37 cellular contexts compared by ENCODE assay signal in genomic region chr19:18982669-18983068, GRCh38. TPM values are rescaled to one million over a fixed set of nuclear protein-coding genes. Genes with fewer than 3 reads are reported as not detected.
A peak's percentile ranks its signal among the peaks of the same experiment; 100 is the strongest.
DNase-seq lines count a peak whose midpoint lies in the region; ATAC-seq, FAIRE-seq and TF ChIP-seq lines count a peak whose summit lies in the region.
"Had no signal": no experiment of that assay in that cellular context is flagged by ENCODE, and none has a peak within 500 bp of the region (broad histone marks: within the 10 kb centered on the region; RNA-seq: fewer than 3 reads in every experiment).

No MANE protein-coding gene starts in this region.

- H3K79me2 ChIP-seq in HepG2 (ENCODE audit: insufficient read depth, low read length): no peaks in the 10 kb centered on the region

- H2BK120ac ChIP-seq in IMR-90 (ENCODE audit: low read depth, low read length): no peak overlapping the region

- no peak for TF ChIP-seq CTCF in HepG2 (CRISPR knock-in tag; IDR thresholded peaks at IDR 0.05)
- TF ChIP-seq CTCF in right lobe of liver (IDR thresholded peaks at IDR 0.05): no peak
- no peak for TF ChIP-seq CTCF in IMR-90 (conservative IDR thresholded peaks at IDR 0.05; ENCODE audit: low read depth, low read length)
- no peak for TF ChIP-seq CTCF in osteocyte (IDR thresholded peaks at IDR 0.05)

- no peak overlapping the region for H2BK15ac ChIP-seq in IMR-90 (ENCODE audit: low read depth, low read length)

- H3K9me3 Mint-ChIP-seq in osteocyte (ENCODE audit: unreplicated experiment): no peaks in the 10 kb centered on the region
- H3K9me3 Mint-ChIP-seq: CD4-positive, alpha-beta memory T cell; CD4-positive, alpha-beta T cell; CD4-positive, CD25-positive, alpha-beta regulatory T cell; CD8-positive, alpha-beta memory T cell; CD8-positive, alpha-beta T cell had no signal

- no peak overlapping the region for H3K27ac Mint-ChIP-seq in osteocyte (ENCODE audit: unreplicated experiment)
- H3K27ac Mint-ChIP-seq: B cell; CD14-positive monocyte; CD4-positive, alpha-beta memory T cell; CD4-positive, alpha-beta T cell; CD8-positive, alpha-beta T cell had no signal

- H3K14ac ChIP-seq in IMR-90 (replicated peaks; ENCODE audit: low read depth, low read length): no peak overlapping the region

- H3K4ac ChIP-seq in IMR-90 (ENCODE audit: low read depth, low read length): no peak overlapping the region

- peak overlapping the region; percentile 50 for H2AK9ac ChIP-seq in IMR-90 (replicated peaks; ENCODE audit: low read depth, low read length, poor library complexity)

- H4K91ac ChIP-seq in IMR-90 (ENCODE audit: insufficient read depth, low read depth, low read length): no peak overlapping the region

- peaks cover 8% of the 10 kb centered on the region for H3K27me3 Mint-ChIP-seq in osteocyte (ENCODE audit: unreplicated experiment)

- H4K20me1 ChIP-seq in HepG2 (ENCODE audit: insufficient read depth, low read length): no peaks in the 10 kb centered on the region
- H4K20me1 ChIP-seq in IMR-90 (ENCODE audit: insufficient read depth, low read length): peaks cover 3% of the 10 kb centered on the region; the same call in 1 of the 2 replicates
- H4K20me1 ChIP-seq: BLaER1; BLaER1 treated with 17β-estradiol and CSF1 and Interleukin-3, amounts not matched to agents 10 nM and 100 nM had no signal

- H3K4me2 ChIP-seq in HepG2 (ENCODE audit: low read depth, low read length): no peak overlapping the region
- no peak overlapping the region for H3K4me2 ChIP-seq in IMR-90 (ENCODE audit: low read depth, low read length)
- H3K4me2 ChIP-seq: A549, BLaER1 had no signal

- dilution Hi-C loops in IMR-90 (cut with HindIII; ENCODE audit: low sequenced_read_pairs, unreplicated experiment): no loop called here

- H3K4me3 ChIP-seq in HepG2 (replicated peaks in 1 of 3; ENCODE audit: insufficient read depth in 1 of 3, low read depth in 2 of 3, low read length in 3 of 3) (no peak overlapping the region), right lobe of liver (no peak overlapping the region), IMR-90 (ENCODE audit: insufficient read depth, low read depth, low read length) (no peak overlapping the region)
- H3K4me3 ChIP-seq: A549; BLaER1; BLaER1 treated with 17β-estradiol and CSF1 and Interleukin-3, amounts not matched to agents 10 nM and 100 nM had no signal

- no peak overlapping the region for H3K56ac ChIP-seq in IMR-90 (ENCODE audit: extremely low read depth, insufficient read depth, low read length)

- H3K36me3 ChIP-seq in HepG2 (replicated peaks in 1 of 2; ENCODE audit: control insufficient read depth in 1 of 2, insufficient read depth in 2 of 2, low read length in 2 of 2): no peaks in the 10 kb centered on the region
- H3K36me3 ChIP-seq in right lobe of liver: no peaks in the 10 kb centered on the region
- H3K36me3 ChIP-seq in IMR-90 (ENCODE audit: control insufficient read depth, insufficient read depth, low read length): no peaks in the 10 kb centered on the region
- H3K36me3 ChIP-seq: BE2C; BLaER1; BLaER1 treated with 17β-estradiol and CSF1 and Interleukin-3, amounts not matched to agents 10 nM and 100 nM had no signal

- H3K4me1 Mint-ChIP-seq in osteocyte (ENCODE audit: unreplicated experiment): no peaks in the 10 kb centered on the region
- H3K4me1 Mint-ChIP-seq: CD4-positive, CD25-positive, alpha-beta regulatory T cell; CD8-positive, alpha-beta memory T cell had no signal

- no peak overlapping the region for H2AK5ac ChIP-seq in IMR-90 (ENCODE audit: low read depth, low read length)

- in situ Hi-C loops in HepG2 (cut with HindIII; ENCODE audit: extremely low pct_ligation_motif_present, low pct_unique_long_range_greater_than_20kb): loop anchor here (10.0 kb wide), 2 partner anchors 58 to 88 kb away; partner anchors contain the start of gene CERS1
- in situ Hi-C loops in IMR-90 (cut with MboI; ENCODE audit: low sequenced_read_pairs): no loop called here
- in situ Hi-C loops in SK-MEL-5 (cut with HindIII; ENCODE audit: low pct_unique_long_range_greater_than_20kb, low sequenced_read_pairs): no loop called here

- CTCF ChIA-PET in HepG2 (lab: Yijun Ruan, JAX; ENCODE audit: low intra/inter-chr PET ratio, low total read pairs): no interaction called here
- CTCF ChIA-PET in IMR-90 (lab: Yijun Ruan, JAX): no interaction called here

- TF ChIP-seq RAD21 in HepG2 (CRISPR knock-in tag; IDR thresholded peaks at IDR 0.05) (no peak), IMR-90 (IDR thresholded peaks at IDR 0.05; ENCODE audit: low read length) (no peak)

- DNase-seq in HepG2 (ENCODE audit: low spot score) (no peak), right lobe of liver (no peak), IMR-90 (no peak), SK-MEL-5 (ENCODE audit: low read depth, low spot score) (peak; percentile 20), foreskin melanocyte (peak; percentile 10), osteocyte (ENCODE audit: extremely low spot score, unreplicated experiment) (no peak)
- DNase-seq in stimulated activated CD4-positive, alpha-beta T cell treated with anti-CD3 and anti-CD28 coated beads, Interleukin-4, amount 100 ng/mL, for 24 hours: no peak
- DNase-seq: 8988T; ACHN; AML-193; BE2C; C1 segment of cervical spinal cord; Caco-2; Calu3; CD4-positive, alpha-beta memory T cell; CD4-positive, alpha-beta T cell; CD4-positive, CD25-positive, alpha-beta regulatory T cell; CD8-positive, alpha-beta memory T cell; CD8-positive, alpha-beta T cell; COR-L47; DMS 273 treated with DMSO at 0.1 percent for 48 hours; DMS153; DMS53; DMS79; DMS79 treated with DMSO at 0.1 percent for 48 hours; DND-41; EL had no signal

- peaks cover 26% of the 10 kb centered on the region for H3K4me1 ChIP-seq in HepG2 (ENCODE audit: insufficient read depth, low read length)
- peaks cover 0 to 14% (median 0%) of the 10 kb centered on the region in 4 donors for H3K4me1 ChIP-seq in right lobe of liver
- H3K4me1 ChIP-seq in IMR-90 (ENCODE audit: control insufficient read depth, insufficient read depth, low read length): no peaks in the 10 kb centered on the region
- H3K4me1 ChIP-seq: A549, BE2C, Caco-2 had no signal

- no peak overlapping the region for H3K18ac ChIP-seq in IMR-90 (ENCODE audit: low read depth, low read length)

- no peak for TF ChIP-seq EP300 in HepG2 (IDR thresholded peaks at IDR 0.05; ENCODE audit: low read depth in 2 of 2, low read length in 2 of 2)
- TF ChIP-seq EP300 in HepG2 (CRISPR knock-in tag; IDR thresholded peaks at IDR 0.05; ENCODE audit: borderline replicate concordance): no peak

- WGBS in HepG2 (ENCODE audit: low lambda C conversion rate): 0% methylated on average over 2 of the region's 2 CpGs
- WGBS in right lobe of liver (ENCODE audit: insufficient coverage, low coverage, low lambda C conversion rate, missing lambda C conversion rate): 22% methylated on average over 1 of the region's 2 CpGs
- no CpG with 5 or more reads among the region's 2 CpGs for WGBS in IMR-90 (ENCODE audit: extremely low coverage in 2 of 2, insufficient read length in 1 of 2), 2 experiments

- H3K36me3 Mint-ChIP-seq in osteocyte (ENCODE audit: unreplicated experiment): no peaks in the 10 kb centered on the region
- H3K36me3 Mint-ChIP-seq: CD14-positive monocyte; CD4-positive, alpha-beta memory T cell; CD4-positive, CD25-positive, alpha-beta regulatory T cell; CD8-positive, alpha-beta memory T cell; CD8-positive, alpha-beta T cell had no signal

- peaks cover 0 to 34% of the 10 kb centered on the region in 2 experiments; a peak in 3 of 5 replicates for H3K27me3 ChIP-seq in HepG2 (ENCODE audit: control insufficient read depth in 1 of 2, insufficient read depth in 2 of 2, low read length in 2 of 2)
- H3K27me3 ChIP-seq in right lobe of liver: no peaks in the 10 kb centered on the region
- H3K27me3 ChIP-seq in IMR-90 (ENCODE audit: control insufficient read depth, insufficient read depth, low read length): peaks cover 14% of the 10 kb centered on the region
- H3K27me3 ChIP-seq: BLaER1; BLaER1 treated with 17β-estradiol and CSF1 and Interleukin-3, amounts not matched to agents 10 nM and 100 nM had no signal

- no peaks in the 10 kb centered on the region for H3K9me3 ChIP-seq in HepG2 (ENCODE audit: low read length)
- H3K9me3 ChIP-seq in right lobe of liver: no peaks in the 10 kb centered on the region
- H3K9me3 ChIP-seq in IMR-90 (ENCODE audit: control insufficient read depth, insufficient read depth, low read length): no peaks in the 10 kb centered on the region
- H3K9me3 ChIP-seq: A549; BE2C; BLaER1; BLaER1 treated with 17β-estradiol and CSF1 and Interleukin-3, amounts not matched to agents 10 nM and 100 nM; Caco-2 had no signal

- H3K27ac ChIP-seq in HepG2 (ENCODE audit: extremely low read length, insufficient read depth, low read length) (no peak overlapping the region), right lobe of liver (no peak overlapping the region), IMR-90 (ENCODE audit: insufficient read depth, low read length) (no peak overlapping the region)
- H3K27ac ChIP-seq: 22Rv1; A549; BLaER1; BLaER1 treated with 17β-estradiol and CSF1 and Interleukin-3, amounts not matched to agents 10 nM and 100 nM; C4-2B had no signal

- no peak overlapping the region for H3K4me3 Mint-ChIP-seq in osteocyte (ENCODE audit: unreplicated experiment)
- H3K4me3 Mint-ChIP-seq: B cell; CD14-positive monocyte; CD4-positive, alpha-beta memory T cell; CD4-positive, alpha-beta T cell; CD4-positive, CD25-positive, alpha-beta regulatory T cell; CD8-positive, alpha-beta memory T cell; CD8-positive, alpha-beta T cell had no signal

- H3K9ac ChIP-seq in HepG2 (ENCODE audit: insufficient read depth, low read depth, low read length) (no peak overlapping the region), IMR-90 (ENCODE audit: low read depth, low read length) (no peak overlapping the region)
- H3K9ac ChIP-seq: BLaER1; BLaER1 treated with 17β-estradiol and CSF1 and Interleukin-3, amounts not matched to agents 10 nM and 100 nM had no signal

- no peaks in the 10 kb centered on the region for H3K79me1 ChIP-seq in IMR-90 (ENCODE audit: low read depth in 1 of 2, low read length in 2 of 2)

- BruUV-seq in HepG2 (replicated peaks; lab: Mats Ljungman, UMichigan): no TSS peak
- BruUV-seq in IMR-90 (replicated peaks; lab: Mats Ljungman, UMichigan): no TSS peak

- TF ChIP-seq POLR2A in HepG2 (IDR thresholded peaks at IDR 0.05; ENCODE audit: insufficient read depth in 1 of 2, low read depth in 2 of 2, low read length in 2 of 2): no peak
- TF ChIP-seq POLR2A in right lobe of liver (IDR thresholded peaks at IDR 0.05): no peak
- no peak for TF ChIP-seq POLR2A in IMR-90 (IDR thresholded peaks at IDR 0.05; ENCODE audit: low read depth, low read length)

- H3K23ac ChIP-seq in IMR-90 (ENCODE audit: low read depth, low read length): no peak overlapping the region

- H3K9me1 ChIP-seq in IMR-90 (ENCODE audit: insufficient read depth, low read length): no peaks in the 10 kb centered on the region

- no peak overlapping the region for H4K5ac ChIP-seq in IMR-90 (ENCODE audit: low read depth, low read length)

- POLR2A ChIA-PET in HepG2 (lab: Yijun Ruan, JAX) (interaction anchor here (1.1 kb wide), 1 partner anchor 63 kb away, joined by 3 read pairs; the partner anchor contains the start of gene DDX49), IMR-90 (lab: Charles Lee; ENCODE audit: unreplicated experiment) (no interaction called here)

- ATAC-seq in HepG2 (no peak), right lobe of liver (no peak), IMR-90 (ENCODE audit: low read depth) (no peak), GM19035 (IDR thresholded peaks at IDR 0.05; ENCODE audit: unreplicated experiment) (no peak)
- ATAC-seq: A549; CD8-positive, alpha-beta T cell had no signal

- no peak overlapping the region for H2AFZ ChIP-seq in HepG2 (ENCODE audit: low read length)
- no peak overlapping the region for H2AFZ ChIP-seq in IMR-90 (replicated peaks; ENCODE audit: low read length, poor library complexity)

- no peak overlapping the region for H2BK20ac ChIP-seq in IMR-90 (ENCODE audit: low read depth, low read length)

- FAIRE-seq in HepG2 (lab: Jason Lieb, UNC): no peak
- FAIRE-seq: A204.1, A549, D721Med had no signal

- no peak overlapping the region for H4K8ac ChIP-seq in IMR-90 (ENCODE audit: low read depth in 2 of 2, low read length in 2 of 2)

- intact Hi-C loops in HepG2 (cut with micrococcal nuclease; ENCODE audit: unreplicated experiment) (no loop called here), right lobe of liver (cut with DNase I) (no loop called here), IMR-90 (cut with micrococcal nuclease) (no loop called here)

- no peak overlapping the region for H2BK5ac ChIP-seq in IMR-90 (ENCODE audit: low read depth, low read length, poor library complexity, severe bottlenecking)

RNA-seq across cellular contexts. Expression of gene HOMER3, which starts 41.7 kb away (rescaled TPM):
- total RNA-seq in HepG2 (2016; rRNA removed; fragmentation: Illumina TruSeq; extraction: Trizol) (16.0 and 21.3 TPM in 2 replicates), right lobe of liver (1 to 10 TPM; 2.3 to 4.7 (median 3.2) TPM), IMR-90 (2012; rRNA removed) (50.8 and 53.4 TPM in 2 replicates), osteocyte (68.8 and 68.9 TPM in 2 replicates)
- total RNA-seq in HepG2 (2016; cell fraction: cytosol; rRNA removed; fragmentation: Illumina TruSeq; extraction: Trizol; ENCODE audit: low read depth): 26.4 and 33.2 TPM in 2 replicates
- 15.8 and 22.8 TPM in 2 replicates for total RNA-seq in HepG2 (2016; cell fraction: insoluble cytoplasmic fraction; rRNA removed; fragmentation: Illumina TruSeq; extraction: Trizol)
- total RNA-seq in HepG2 (2016; cell fraction: membrane; rRNA removed; fragmentation: Illumina TruSeq; extraction: Trizol): 34.4 and 37.9 TPM in 2 replicates
- total RNA-seq in HepG2 (2016; cell fraction: nucleus; rRNA removed; fragmentation: Illumina TruSeq; extraction: Trizol): 9.6 and 15.0 TPM in 2 replicates
- polyA plus RNA-seq in HepG2 (2011; rRNA removed) (27.3 and 33.7 TPM in 2 replicates), IMR-90 (2012; rRNA removed) (77.0 and 84.5 TPM in 2 replicates)
- polyA plus RNA-seq in HepG2 (2011; cell fraction: cytosol; rRNA removed): 17.2 and 24.7 TPM in 2 replicates
- 44.4 and 50.4 TPM in 2 replicates for polyA plus RNA-seq in HepG2 (2011; cell fraction: nucleus; rRNA removed)
- 9.2 and 17.6 TPM in 2 replicates for polyA plus RNA-seq in HepG2 (2012)
- 38.0 and 46.9 TPM in 2 replicates for polyA plus RNA-seq in HepG2 (2016; cell fraction: cytosol; fragmentation: Illumina TruSeq; extraction: Trizol; ENCODE audit: low read depth)
- 25.7 and 29.6 TPM in 2 replicates for polyA plus RNA-seq in HepG2 (2016; cell fraction: insoluble cytoplasmic fraction; fragmentation: Illumina TruSeq; extraction: Trizol; ENCODE audit: low read depth)
- polyA plus RNA-seq in HepG2 (2016; cell fraction: membrane; fragmentation: Illumina TruSeq; extraction: Trizol; ENCODE audit: low read depth): 45.5 and 48.8 TPM in 2 replicates
- 36.3 and 38.7 TPM in 2 replicates for polyA plus RNA-seq in HepG2 (2016; cell fraction: nucleus; fragmentation: Illumina TruSeq; extraction: Trizol; ENCODE audit: insufficient read depth, low read depth)
- 16.8 and 17.2 TPM in 2 replicates for polyA minus RNA-seq in HepG2 (2011; rRNA and poly(A)+ RNA removed; ENCODE audit: low replicate concordance)
- 3.6 and 6.2 TPM in 2 replicates for polyA minus RNA-seq in HepG2 (2011; cell fraction: cytosol; rRNA and poly(A)+ RNA removed)
- 8.6 and 13.4 TPM in 2 replicates for polyA minus RNA-seq in HepG2 (2011; cell fraction: nucleus; rRNA and poly(A)+ RNA removed)
- polyA plus RNA-seq in IMR-90 (2012; cell fraction: cytosol; rRNA removed): 102 and 137 TPM in 2 replicates
- polyA plus RNA-seq in IMR-90 (2012; cell fraction: nucleus; rRNA removed; ENCODE audit: low replicate concordance): 80.0 and 184 TPM in 2 replicates
- 21.0 and 30.2 TPM in 2 replicates for total RNA-seq in SK-MEL-5 (2014; rRNA removed; shearing (Covaris generic))
- 30.5 and 35.5 TPM in 2 replicates for polyA plus RNA-seq in SK-MEL-5 (2015; cell fraction: cytosol; rRNA removed)
- polyA plus RNA-seq in SK-MEL-5 (2015; cell fraction: nucleus; rRNA removed): 32.5 and 47.5 TPM in 2 replicates

RNA-seq across cellular contexts. Expression of gene SUGP2, which starts 50.6 kb away (rescaled TPM):
- total RNA-seq in HepG2 (2016; rRNA removed; fragmentation: Illumina TruSeq; extraction: Trizol): 32.3 and 40.6 TPM in 2 replicates
- total RNA-seq in HepG2 (2016; cell fraction: cytosol; rRNA removed; fragmentation: Illumina TruSeq; extraction: Trizol; ENCODE audit: low read depth): 8.1 and 8.7 TPM in 2 replicates
- 29.8 and 39.5 TPM in 2 replicates for total RNA-seq in HepG2 (2016; cell fraction: insoluble cytoplasmic fraction; rRNA removed; fragmentation: Illumina TruSeq; extraction: Trizol)
- total RNA-seq in HepG2 (2016; cell fraction: membrane; rRNA removed; fragmentation: Illumina TruSeq; extraction: Trizol): 16.1 and 16.4 TPM in 2 replicates
- 43.7 and 52.4 TPM in 2 replicates for total RNA-seq in HepG2 (2016; cell fraction: nucleus; rRNA removed; fragmentation: Illumina TruSeq; extraction: Trizol)
- polyA plus RNA-seq in HepG2 (2011; rRNA removed): 57.7 and 63.4 TPM in 2 replicates
- polyA plus RNA-seq in HepG2 (2011; cell fraction: cytosol; rRNA removed): 18.7 and 22.9 TPM in 2 replicates
- polyA plus RNA-seq in HepG2 (2011; cell fraction: nucleus; rRNA removed): 189 and 204 TPM in 2 replicates
- 38.0 and 52.7 TPM in 2 replicates for polyA plus RNA-seq in HepG2 (2012)
- polyA plus RNA-seq in HepG2 (2016; cell fraction: cytosol; fragmentation: Illumina TruSeq; extraction: Trizol; ENCODE audit: low read depth): 3.7 and 4.4 TPM in 2 replicates
- 29.6 and 32.8 TPM in 2 replicates for polyA plus RNA-seq in HepG2 (2016; cell fraction: insoluble cytoplasmic fraction; fragmentation: Illumina TruSeq; extraction: Trizol; ENCODE audit: low read depth)
- 7.8 and 9.8 TPM in 2 replicates for polyA plus RNA-seq in HepG2 (2016; cell fraction: membrane; fragmentation: Illumina TruSeq; extraction: Trizol; ENCODE audit: low read depth)
- polyA plus RNA-seq in HepG2 (2016; cell fraction: nucleus; fragmentation: Illumina TruSeq; extraction: Trizol; ENCODE audit: insufficient read depth, low read depth): 163 and 186 TPM in 2 replicates
- 19.2 and 29.3 TPM in 2 replicates for polyA minus RNA-seq in HepG2 (2011; rRNA and poly(A)+ RNA removed; ENCODE audit: low replicate concordance)
- 10.2 and 13.3 TPM in 2 replicates for polyA minus RNA-seq in HepG2 (2011; cell fraction: cytosol; rRNA and poly(A)+ RNA removed)
- 62.1 and 68.9 TPM in 2 replicates for polyA minus RNA-seq in HepG2 (2011; cell fraction: nucleus; rRNA and poly(A)+ RNA removed)
- 10 to 100 TPM; 17.4 to 36.4 (median 30.0) TPM for total RNA-seq in right lobe of liver
- total RNA-seq in IMR-90 (2012; rRNA removed): 23.3 and 25.8 TPM in 2 replicates
- polyA plus RNA-seq in IMR-90 (2012; rRNA removed): 58.5 and 69.2 TPM in 2 replicates
- 17.8 and 19.2 TPM in 2 replicates for polyA plus RNA-seq in IMR-90 (2012; cell fraction: cytosol; rRNA removed)
- 366 and 435 TPM in 2 replicates for polyA plus RNA-seq in IMR-90 (2012; cell fraction: nucleus; rRNA removed; ENCODE audit: low replicate concordance)
- 26.5 and 26.6 TPM in 2 replicates for total RNA-seq in SK-MEL-5 (2014; rRNA removed; shearing (Covaris generic))
- 35.2 and 39.6 TPM in 2 replicates for polyA plus RNA-seq in SK-MEL-5 (2015; cell fraction: cytosol; rRNA removed)
- polyA plus RNA-seq in SK-MEL-5 (2015; cell fraction: nucleus; rRNA removed): 178 and 203 TPM in 2 replicates
- total RNA-seq in osteocyte: 77.6 and 81.8 TPM in 2 replicates

RNA-seq across cellular contexts. Expression of gene ARMC6, which starts 50.7 kb away (rescaled TPM):
- total RNA-seq in HepG2 (2016; rRNA removed; fragmentation: Illumina TruSeq; extraction: Trizol) (36.8 and 42.7 TPM in 2 replicates), right lobe of liver (10 to 100 TPM; 19.3 to 64.8 (median 41.4) TPM), IMR-90 (2012; rRNA removed) (46.7 and 52.7 TPM in 2 replicates), osteocyte (26.9 and 27.0 TPM in 2 replicates)
- total RNA-seq in HepG2 (2016; cell fraction: cytosol; rRNA removed; fragmentation: Illumina TruSeq; extraction: Trizol; ENCODE audit: low read depth): 11.2 and 13.0 TPM in 2 replicates
- total RNA-seq in HepG2 (2016; cell fraction: insoluble cytoplasmic fraction; rRNA removed; fragmentation: Illumina TruSeq; extraction: Trizol): 37.7 and 38.3 TPM in 2 replicates
- 20.4 and 23.6 TPM in 2 replicates for total RNA-seq in HepG2 (2016; cell fraction: membrane; rRNA removed; fragmentation: Illumina TruSeq; extraction: Trizol)
- 17.5 and 23.9 TPM in 2 replicates for total RNA-seq in HepG2 (2016; cell fraction: nucleus; rRNA removed; fragmentation: Illumina TruSeq; extraction: Trizol)
- polyA plus RNA-seq in HepG2 (2011; rRNA removed) (16.2 and 24.6 TPM in 2 replicates), IMR-90 (2012; rRNA removed) (41.5 and 44.7 TPM in 2 replicates)
- 16.9 and 25.0 TPM in 2 replicates for polyA plus RNA-seq in HepG2 (2011; cell fraction: cytosol; rRNA removed)
- 44.8 and 46.0 TPM in 2 replicates for polyA plus RNA-seq in HepG2 (2011; cell fraction: nucleus; rRNA removed)
- 14.8 and 16.9 TPM in 2 replicates for polyA plus RNA-seq in HepG2 (2012)
- 10.0 and 10.8 TPM in 2 replicates for polyA plus RNA-seq in HepG2 (2016; cell fraction: cytosol; fragmentation: Illumina TruSeq; extraction: Trizol; ENCODE audit: low read depth)
- 33.4 and 39.5 TPM in 2 replicates for polyA plus RNA-seq in HepG2 (2016; cell fraction: insoluble cytoplasmic fraction; fragmentation: Illumina TruSeq; extraction: Trizol; ENCODE audit: low read depth)
- polyA plus RNA-seq in HepG2 (2016; cell fraction: membrane; fragmentation: Illumina TruSeq; extraction: Trizol; ENCODE audit: low read depth): 14.7 and 16.1 TPM in 2 replicates
- polyA plus RNA-seq in HepG2 (2016; cell fraction: nucleus; fragmentation: Illumina TruSeq; extraction: Trizol; ENCODE audit: insufficient read depth, low read depth): 37.5 and 39.9 TPM in 2 replicates
- 71.3 and 80.9 TPM in 2 replicates for polyA minus RNA-seq in HepG2 (2011; rRNA and poly(A)+ RNA removed; ENCODE audit: low replicate concordance)
- 18.4 and 19.4 TPM in 2 replicates for polyA minus RNA-seq in HepG2 (2011; cell fraction: cytosol; rRNA and poly(A)+ RNA removed)
- 14.0 and 15.2 TPM in 2 replicates for polyA minus RNA-seq in HepG2 (2011; cell fraction: nucleus; rRNA and poly(A)+ RNA removed)
- polyA plus RNA-seq in IMR-90 (2012; cell fraction: cytosol; rRNA removed): 31.4 and 45.1 TPM in 2 replicates
- polyA plus RNA-seq in IMR-90 (2012; cell fraction: nucleus; rRNA removed; ENCODE audit: low replicate concordance): 19.1 and 45.5 TPM in 2 replicates
- total RNA-seq in SK-MEL-5 (2014; rRNA removed; shearing (Covaris generic)): 30.6 and 33.5 TPM in 2 replicates
- polyA plus RNA-seq in SK-MEL-5 (2015; cell fraction: cytosol; rRNA removed): 46.4 and 49.6 TPM in 2 replicates
- 35.4 and 44.6 TPM in 2 replicates for polyA plus RNA-seq in SK-MEL-5 (2015; cell fraction: nucleus; rRNA removed)

Comparison
In these comparisons a context has a peak if more than half of its experiments do, and no peak if none do; other contexts are left out.
1. DNase-seq: peak in SK-MEL-5 (single experiment) and foreskin melanocyte (single experiment); none in HepG2 (single experiment), right lobe of liver (0 of 3), IMR-90 (single experiment), stimulated activated CD4-positive, alpha-beta T cell treated with anti-CD3 and anti-CD28 coated beads, Interleukin-4, amount 100 ng/mL, for 24 hours (single experiment) and osteocyte (single experiment).